In genomic region chr2:203535784-203536590, GRCh38 we compare ENCODE assay signal across 1 cellular context.
A peak's percentile ranks its signal among the peaks of the same experiment; 100 is the strongest.
TF ChIP-seq lines count a peak whose summit lies in the region.

No MANE protein-coding gene starts in this region.

TF ChIP-seq in HepG2, 621 proteins besides CTCF, POLR2A, EP300 and RAD21 (continued from another document and continues in another):
- TF ChIP-seq ZBTB2 (CRISPR knock-in tag; IDR thresholded peaks at IDR 0.05; ENCODE audit: low read depth) (no peak), ZNF20 (CRISPR knock-in tag; IDR thresholded peaks at IDR 0.05) (0 out of 2 replicates have a peak, but pooled peaks have one; percentile 49), PAWR (CRISPR knock-in tag; IDR thresholded peaks at IDR 0.05; ENCODE audit: borderline replicate concordance) (no peak), NAIF1 (CRISPR knock-in tag; IDR thresholded peaks at IDR 0.05; ENCODE audit: borderline replicate concordance) (peak; percentile 94), TCF7 (IDR thresholded peaks at IDR 0.05; ENCODE audit: low read depth) (no peak), KAT2B (IDR thresholded peaks at IDR 0.05; ENCODE audit: borderline replicate concordance, low read depth, low read length) (no peak), KDM1A (CRISPR knock-in tag; IDR thresholded peaks at IDR 0.05) (no peak), POLR2AphosphoS5 (IDR thresholded peaks at IDR 0.05; ENCODE audit: low read depth, low read length) (no peak), ZNF276 (CRISPR knock-in tag; IDR thresholded peaks at IDR 0.05; ENCODE audit: low read depth) (peak; percentile 77; the same call in 1 of the 2 replicates), ZNF34 (CRISPR knock-in tag; IDR thresholded peaks at IDR 0.05; ENCODE audit: borderline replicate concordance) (no peak), ZNF607 (CRISPR knock-in tag; IDR thresholded peaks at IDR 0.05; ENCODE audit: borderline replicate concordance) (no peak), ZNF143 (CRISPR knock-in tag; IDR thresholded peaks at IDR 0.05) (no peak), TBX3 (IDR thresholded peaks at IDR 0.05; ENCODE audit: borderline replicate concordance) (no peak), ZFP1 (CRISPR knock-in tag; IDR thresholded peaks at IDR 0.05) (no peak), ZBTB49 (CRISPR knock-in tag; IDR thresholded peaks at IDR 0.05; ENCODE audit: borderline replicate concordance) (no peak), TBP (CRISPR knock-in tag; IDR thresholded peaks at IDR 0.05) (no peak), NFKB2 (CRISPR knock-in tag; IDR thresholded peaks at IDR 0.05; ENCODE audit: borderline replicate concordance) (no peak), CREM (IDR thresholded peaks at IDR 0.05) (no peak), CREM (CRISPR knock-in tag; IDR thresholded peaks at IDR 0.05) (no peak), MXD1 (CRISPR knock-in tag; IDR thresholded peaks at IDR 0.05) (no peak), ZSCAN30 (CRISPR knock-in tag; IDR thresholded peaks at IDR 0.05) (no peak), FOXO1 (CRISPR knock-in tag; IDR thresholded peaks at IDR 0.05) (no peak; the same call in 1 of the 2 replicates), DRAP1 (CRISPR knock-in tag; IDR thresholded peaks at IDR 0.05) (peak; percentile 61), TIGD3 (CRISPR knock-in tag; IDR thresholded peaks at IDR 0.05; ENCODE audit: borderline replicate concordance) (no peak), HIVEP1 (CRISPR knock-in tag; IDR thresholded peaks at IDR 0.05) (peak; percentile 49), ZSCAN9 (CRISPR knock-in tag; IDR thresholded peaks at IDR 0.05; ENCODE audit: borderline replicate concordance) (no peak), MYPOP (CRISPR knock-in tag; IDR thresholded peaks at IDR 0.05) (0 out of 2 replicates have a peak, but pooled peaks have one; percentile 9), ZSCAN20 (CRISPR knock-in tag; IDR thresholded peaks at IDR 0.05; ENCODE audit: borderline replicate concordance) (0 out of 2 replicates have a peak, but pooled peaks have one; percentile 8), ZNF552 (CRISPR knock-in tag; IDR thresholded peaks at IDR 0.05; ENCODE audit: borderline replicate concordance) (no peak), ZNF747 (CRISPR knock-in tag; IDR thresholded peaks at IDR 0.05; ENCODE audit: borderline replicate concordance) (no peak), RCOR2 (CRISPR knock-in tag; IDR thresholded peaks at IDR 0.05) (0 out of 2 replicates have a peak, but pooled peaks have one; percentile 18), ZNF567 (CRISPR knock-in tag; IDR thresholded peaks at IDR 0.05; ENCODE audit: borderline replicate concordance) (no peak), ZNF18 (CRISPR knock-in tag; IDR thresholded peaks at IDR 0.05; ENCODE audit: insufficient replicate concordance) (no peak), BCLAF1 (IDR thresholded peaks at IDR 0.05) (no peak), ZFP36L1 (CRISPR knock-in tag; IDR thresholded peaks at IDR 0.05) (peak; percentile 78; the same call in 1 of the 2 replicates), ZNF562 (CRISPR knock-in tag; IDR thresholded peaks at IDR 0.05; ENCODE audit: borderline replicate concordance) (no peak), ZNF17 (CRISPR knock-in tag; IDR thresholded peaks at IDR 0.05) (no peak), HDAC6 (IDR thresholded peaks at IDR 0.05; ENCODE audit: low read depth, low read length) (no peak), REXO4 (CRISPR knock-in tag; IDR thresholded peaks at IDR 0.05; ENCODE audit: borderline replicate concordance) (no peak), ZNF550 (CRISPR knock-in tag; IDR thresholded peaks at IDR 0.05; ENCODE audit: borderline replicate concordance) (0 out of 2 replicates have a peak, but pooled peaks have one; percentile 61), HDAC2 (CRISPR knock-in tag; IDR thresholded peaks at IDR 0.05) (peak; percentile 29; the same call in 1 of the 2 replicates), RERE (CRISPR knock-in tag; IDR thresholded peaks at IDR 0.05; ENCODE audit: low read depth) (no peak), ZNF891 (CRISPR knock-in tag; IDR thresholded peaks at IDR 0.05) (no peak)
